Comparison of ENCODE assay signal across 1 cellular context in the genomic region with DNA sequence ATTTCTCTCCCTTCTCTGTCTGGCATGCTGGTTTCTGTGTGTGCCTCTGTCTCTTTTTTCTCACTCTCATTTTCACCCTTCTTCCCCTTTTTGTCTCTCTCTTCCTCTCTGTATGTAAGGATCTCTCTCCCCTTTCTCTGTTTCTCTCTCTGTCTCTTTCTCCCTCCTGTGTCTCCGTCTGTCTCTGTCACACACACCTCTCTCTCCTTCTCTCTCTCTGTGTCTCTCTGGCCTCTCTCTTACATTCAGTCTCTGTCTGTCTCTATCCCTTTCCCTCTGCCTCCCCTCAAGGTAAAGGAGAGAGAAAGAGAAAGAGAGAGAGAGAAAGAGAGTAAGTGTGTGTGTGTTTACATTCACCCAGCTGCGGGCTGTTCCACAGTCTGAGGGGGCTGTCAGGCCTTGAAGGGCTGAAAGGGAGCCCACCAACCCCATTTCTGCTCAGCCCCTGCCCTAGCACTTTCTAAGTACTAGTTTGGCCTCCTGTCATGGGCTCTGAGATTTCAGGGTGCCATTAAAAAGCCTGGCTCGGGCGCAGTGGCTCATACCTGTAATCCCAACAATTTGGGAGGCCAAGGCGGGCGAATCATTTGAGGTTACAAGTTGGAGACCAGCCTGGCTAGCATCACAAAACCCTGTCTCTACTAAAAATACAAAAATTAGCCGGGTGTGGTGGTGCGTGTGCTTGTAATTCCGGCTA.
TF ChIP-seq lines count a peak whose summit lies in the region.

No MANE protein-coding gene starts in this region.

TF ChIP-seq in HEK293, 187 proteins besides CTCF, POLR2A, EP300 and RAD21 (continued from another document):
- TF ChIP-seq, protein P1, sequence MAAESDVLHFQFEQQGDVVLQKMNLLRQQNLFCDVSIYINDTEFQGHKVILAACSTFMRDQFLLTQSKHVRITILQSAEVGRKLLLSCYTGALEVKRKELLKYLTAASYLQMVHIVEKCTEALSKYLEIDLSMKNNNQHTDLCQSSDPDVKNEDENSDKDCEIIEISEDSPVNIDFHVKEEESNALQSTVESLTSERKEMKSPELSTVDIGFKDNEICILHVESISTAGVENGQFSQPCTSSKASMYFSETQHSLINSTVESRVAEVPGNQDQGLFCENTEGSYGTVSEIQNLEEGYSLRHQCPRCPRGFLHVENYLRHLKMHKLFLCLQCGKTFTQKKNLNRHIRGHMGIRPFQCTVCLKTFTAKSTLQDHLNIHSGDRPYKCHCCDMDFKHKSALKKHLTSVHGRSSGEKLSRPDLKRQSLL (tag by site-specific recombination; IDR thresholded peaks at IDR 0.05) = no peak
- TF ChIP-seq, protein P2, sequence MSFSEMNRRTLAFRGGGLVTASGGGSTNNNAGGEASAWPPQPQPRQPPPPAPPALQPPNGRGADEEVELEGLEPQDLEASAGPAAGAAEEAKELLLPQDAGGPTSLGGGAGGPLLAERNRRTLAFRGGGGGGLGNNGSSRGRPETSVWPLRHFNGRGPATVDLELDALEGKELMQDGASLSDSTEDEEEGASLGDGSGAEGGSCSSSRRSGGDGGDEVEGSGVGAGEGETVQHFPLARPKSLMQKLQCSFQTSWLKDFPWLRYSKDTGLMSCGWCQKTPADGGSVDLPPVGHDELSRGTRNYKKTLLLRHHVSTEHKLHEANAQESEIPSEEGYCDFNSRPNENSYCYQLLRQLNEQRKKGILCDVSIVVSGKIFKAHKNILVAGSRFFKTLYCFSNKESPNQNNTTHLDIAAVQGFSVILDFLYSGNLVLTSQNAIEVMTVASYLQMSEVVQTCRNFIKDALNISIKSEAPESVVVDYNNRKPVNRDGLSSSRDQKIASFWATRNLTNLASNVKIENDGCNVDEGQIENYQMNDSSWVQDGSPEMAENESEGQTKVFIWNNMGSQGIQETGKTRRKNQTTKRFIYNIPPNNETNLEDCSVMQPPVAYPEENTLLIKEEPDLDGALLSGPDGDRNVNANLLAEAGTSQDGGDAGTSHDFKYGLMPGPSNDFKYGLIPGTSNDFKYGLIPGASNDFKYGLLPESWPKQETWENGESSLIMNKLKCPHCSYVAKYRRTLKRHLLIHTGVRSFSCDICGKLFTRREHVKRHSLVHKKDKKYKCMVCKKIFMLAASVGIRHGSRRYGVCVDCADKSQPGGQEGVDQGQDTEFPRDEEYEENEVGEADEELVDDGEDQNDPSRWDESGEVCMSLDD (tag by site-specific recombination; IDR thresholded peaks at IDR 0.05) = no peak
- peak; percentile 95 for TF ChIP-seq ZNF596 (tag by site-specific recombination; IDR thresholded peaks at IDR 0.05)
- no peak for TF ChIP-seq ZFP3 (tag by site-specific recombination; IDR thresholded peaks at IDR 0.05; ENCODE audit: low read depth)
- no peak for TF ChIP-seq ZNF747 (tag by site-specific recombination; IDR thresholded peaks at IDR 0.05)
- TF ChIP-seq, protein P3, sequence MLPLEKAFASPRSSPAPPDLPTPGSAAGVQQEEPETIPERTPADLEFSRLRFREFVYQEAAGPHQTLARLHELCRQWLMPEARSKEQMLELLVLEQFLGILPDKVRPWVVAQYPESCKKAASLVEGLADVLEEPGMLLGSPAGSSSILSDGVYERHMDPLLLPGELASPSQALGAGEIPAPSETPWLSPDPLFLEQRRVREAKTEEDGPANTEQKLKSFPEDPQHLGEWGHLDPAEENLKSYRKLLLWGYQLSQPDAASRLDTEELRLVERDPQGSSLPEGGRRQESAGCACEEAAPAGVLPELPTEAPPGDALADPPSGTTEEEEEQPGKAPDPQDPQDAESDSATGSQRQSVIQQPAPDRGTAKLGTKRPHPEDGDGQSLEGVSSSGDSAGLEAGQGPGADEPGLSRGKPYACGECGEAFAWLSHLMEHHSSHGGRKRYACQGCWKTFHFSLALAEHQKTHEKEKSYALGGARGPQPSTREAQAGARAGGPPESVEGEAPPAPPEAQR (tag by site-specific recombination; IDR thresholded peaks at IDR 0.05) = no peak
- TF ChIP-seq ZNF670 (tag by site-specific recombination; IDR thresholded peaks at IDR 0.05; ENCODE audit: low read depth) = no peak
- TF ChIP-seq ZNF558 (tag by site-specific recombination; IDR thresholded peaks at IDR 0.05) = no peak
- no peak for TF ChIP-seq ZNF776 (tag by site-specific recombination; IDR thresholded peaks at IDR 0.05; ENCODE audit: borderline replicate concordance)
- TF ChIP-seq, protein P4, sequence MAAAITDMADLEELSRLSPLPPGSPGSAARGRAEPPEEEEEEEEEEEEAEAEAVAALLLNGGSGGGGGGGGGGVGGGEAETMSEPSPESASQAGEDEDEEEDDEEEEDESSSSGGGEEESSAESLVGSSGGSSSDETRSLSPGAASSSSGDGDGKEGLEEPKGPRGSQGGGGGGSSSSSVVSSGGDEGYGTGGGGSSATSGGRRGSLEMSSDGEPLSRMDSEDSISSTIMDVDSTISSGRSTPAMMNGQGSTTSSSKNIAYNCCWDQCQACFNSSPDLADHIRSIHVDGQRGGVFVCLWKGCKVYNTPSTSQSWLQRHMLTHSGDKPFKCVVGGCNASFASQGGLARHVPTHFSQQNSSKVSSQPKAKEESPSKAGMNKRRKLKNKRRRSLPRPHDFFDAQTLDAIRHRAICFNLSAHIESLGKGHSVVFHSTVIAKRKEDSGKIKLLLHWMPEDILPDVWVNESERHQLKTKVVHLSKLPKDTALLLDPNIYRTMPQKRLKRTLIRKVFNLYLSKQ (tag by site-specific recombination; IDR thresholded peaks at IDR 0.05; ENCODE audit: borderline replicate concordance) = no peak
- no peak for TF ChIP-seq OVOL3 (tag by site-specific recombination; IDR thresholded peaks at IDR 0.05)
- TF ChIP-seq GLI4 (tag by site-specific recombination; IDR thresholded peaks at IDR 0.05) = no peak
- no peak for TF ChIP-seq ZNF768 (tag by site-specific recombination; IDR thresholded peaks at IDR 0.05)
- no peak for TF ChIP-seq ZNF311 (tag by site-specific recombination; IDR thresholded peaks at IDR 0.05; ENCODE audit: borderline replicate concordance)
- TF ChIP-seq, protein P5, sequence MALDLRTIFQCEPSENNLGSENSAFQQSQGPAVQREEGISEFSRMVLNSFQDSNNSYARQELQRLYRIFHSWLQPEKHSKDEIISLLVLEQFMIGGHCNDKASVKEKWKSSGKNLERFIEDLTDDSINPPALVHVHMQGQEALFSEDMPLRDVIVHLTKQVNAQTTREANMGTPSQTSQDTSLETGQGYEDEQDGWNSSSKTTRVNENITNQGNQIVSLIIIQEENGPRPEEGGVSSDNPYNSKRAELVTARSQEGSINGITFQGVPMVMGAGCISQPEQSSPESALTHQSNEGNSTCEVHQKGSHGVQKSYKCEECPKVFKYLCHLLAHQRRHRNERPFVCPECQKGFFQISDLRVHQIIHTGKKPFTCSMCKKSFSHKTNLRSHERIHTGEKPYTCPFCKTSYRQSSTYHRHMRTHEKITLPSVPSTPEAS (tag by site-specific recombination; IDR thresholded peaks at IDR 0.05) = peak; percentile 18; the same call in 1 of the 2 replicates
- no peak for TF ChIP-seq ZNF335 (tag by site-specific recombination; conservative IDR thresholded peaks at IDR 0.05)
